Comparison of ENCODE assay signal across 8 cellular contexts in genomic region chr11:69640260-69640994, GRCh38. TPM values are rescaled to one million over a fixed set of nuclear protein-coding genes. Genes with fewer than 3 reads are reported as not detected.
DNase-seq lines count a peak whose midpoint lies in the region; ATAC-seq and TF ChIP-seq lines count a peak whose summit lies in the region.

No MANE protein-coding gene starts in this region.

- peak overlapping the region; percentile 96 for H3K9ac ChIP-seq in GM23248

- TF ChIP-seq CTCF in gastroesophageal sphincter (IDR thresholded peaks at IDR 0.05) = no peak
- TF ChIP-seq CTCF in prostate gland (IDR thresholded peaks at IDR 0.05) = no peak

- no peak for TF ChIP-seq POLR2A in gastroesophageal sphincter (IDR thresholded peaks at IDR 0.05)
- no peak for TF ChIP-seq POLR2A in prostate gland (IDR thresholded peaks at IDR 0.05)

- H3K9me3 ChIP-seq in GM23248 (ENCODE audit: low read depth) (no peaks in the 10 kb centered on the region), T-helper 17 cell (ENCODE audit: control insufficient read depth, low read length, poor library complexity, severe bottlenecking) (no peaks in the 10 kb centered on the region), gastroesophageal sphincter (no peaks in the 10 kb centered on the region), prostate gland (no peaks in the 10 kb centered on the region)

- peaks cover 4% of the 10 kb centered on the region for H3K36me3 Mint-ChIP-seq in T-helper 17 cell (ENCODE audit: low read depth)

- H3K4me3 ChIP-seq in GM23248 (peak overlapping the region; percentile 85), gastroesophageal sphincter (peak overlapping the region; percentile 59 to 63), prostate gland (peak overlapping the region; percentile 87 to 99)

- peaks cover 9% of the 10 kb centered on the region; the same call in 1 of the 2 replicates for H3K36me3 ChIP-seq in GM23248 (ENCODE audit: low read depth)
- peaks cover 0 to 10% of the 10 kb centered on the region in 2 donors for H3K36me3 ChIP-seq in gastroesophageal sphincter
- H3K36me3 ChIP-seq in prostate gland = no peaks in the 10 kb centered on the region

- peak overlapping the region; percentile 100 for H3K4me2 ChIP-seq in GM23248 (ENCODE audit: unreplicated experiment)

- H4K20me1 ChIP-seq in GM23248 (ENCODE audit: insufficient read depth) = no peaks in the 10 kb centered on the region

- H2AFZ ChIP-seq in GM23248 = peak overlapping the region; percentile 68

- ATAC-seq in T-helper 17 cell (no peak), gastroesophageal sphincter (no peak), HG02798 (IDR thresholded peaks at IDR 0.05; ENCODE audit: poor library complexity, unreplicated experiment) (no peak)

- no peaks in the 10 kb centered on the region for H3K9me2 ChIP-seq in GM23248 (ENCODE audit: insufficient read depth)

- intact Hi-C loops in prostate gland (cut with DNase I) = loop anchor here (5.0 to 10.0 kb wide), 4 partner anchors 513 to 806 kb away; partner anchors contain the start of gene MRGPRF

- peaks cover 37% of the 10 kb centered on the region for H3K27me3 Mint-ChIP-seq in T-helper 17 cell

- no peak overlapping the region for H3K27ac Mint-ChIP-seq in T-helper 17 cell

- H3K4me3 Mint-ChIP-seq in T-helper 17 cell = peak overlapping the region; percentile 92

- no peaks in the 10 kb centered on the region for H3K27me3 ChIP-seq in GM23248 (replicated peaks; ENCODE audit: insufficient read depth)
- H3K27me3 ChIP-seq in gastroesophageal sphincter = peaks cover 72% of the 10 kb centered on the region
- no peaks in the 10 kb centered on the region for H3K27me3 ChIP-seq in prostate gland (replicated peaks; ENCODE audit: insufficient read depth)

- DNase-seq in GM23248 = peak; percentile 78
- DNase-seq in T-helper 17 cell = no peak
- no peak for DNase-seq in prostate gland (ENCODE audit: low spot score)
- DNase-seq in NCI-H510A (lab: John Stamatoyannopoulos, UW) = no peak
- DNase-seq in NCI-H2171 (lab: John Stamatoyannopoulos, UW) = no peak
- no peak for DNase-seq in DMS79 treated with DMSO at 0.1 percent for 48 hours (lab: John Stamatoyannopoulos, UW)

- 2% methylated on average over 41 to 43 of the region's 43 CpGs for WGBS in GM23248 (ENCODE audit: low coverage in 1 of 2, low lambda C conversion rate in 2 of 2, missing lambda C conversion rate in 2 of 2), 2 experiments
- 5 to 7% methylated on average over 11 to 16 of the region's 43 CpGs for WGBS in gastroesophageal sphincter (ENCODE audit: low coverage in 1 of 2), 2 donors
- 3% methylated on average over 35 of the region's 43 CpGs for WGBS in prostate gland

- peaks cover 20% of the 10 kb centered on the region for H3F3A ChIP-seq in GM23248 (ENCODE audit: insufficient read depth)

- peaks cover 59% of the 10 kb centered on the region for H3K79me2 ChIP-seq in GM23248 (ENCODE audit: insufficient read depth)

- in situ Hi-C loops in GM23248 (cut with MboI) = no loop called here

- H3K4me1 Mint-ChIP-seq in T-helper 17 cell = peaks cover 28% of the 10 kb centered on the region

- TF ChIP-seq EP300 in gastroesophageal sphincter (IDR thresholded peaks at IDR 0.05) = no peak

- H3K4me1 ChIP-seq in GM23248 (ENCODE audit: insufficient read depth) (peaks cover 18% of the 10 kb centered on the region; the same call in 1 of the 2 replicates), gastroesophageal sphincter (peaks cover 0 to 96% (median 61%) of the 10 kb centered on the region in 3 donors), prostate gland (replicated peaks) (peaks cover 41% of the 10 kb centered on the region)

- peak overlapping the region; percentile 97 for H3K27ac ChIP-seq in GM23248
- H3K27ac ChIP-seq in gastroesophageal sphincter = peak overlapping the region in 3 of 4 donors; percentile 89 to 96 (median 93)
- peak overlapping the region; percentile 91 to 93 for H3K27ac ChIP-seq in prostate gland

RNA-seq across cellular contexts. Expression of gene CCND1, which starts 0.5 kb away (rescaled TPM):
- 684 and 695 TPM in 2 replicates for total RNA-seq in GM23248 (2014; rRNA removed; shearing (Covaris generic))
- 1,097 and 1,184 TPM in 2 replicates for polyA plus RNA-seq in GM23248 (2016; fragmentation: Nextera tagmentation; extraction: Ambion mirVana)
- total RNA-seq in T-helper 17 cell (1 to 10 TPM; 1.1 to 3.9 TPM), gastroesophageal sphincter (100 to 1,000 TPM in 1 of 4 donors, 10 to 100 TPM in 3; 24.1 to 110 (median 51.9) TPM), prostate gland (100 to 1,000 TPM in 1 of 2 donors, 10 to 100 TPM in 1; 69.2 to 188 TPM)

RNA-seq across cellular contexts. Expression of gene LTO1, which starts 34.7 kb away (rescaled TPM):
- 20.6 and 37.3 TPM in 2 replicates for total RNA-seq in GM23248 (2014; rRNA removed; shearing (Covaris generic))
- 25.5 and 26.2 TPM in 2 replicates for polyA plus RNA-seq in GM23248 (2016; fragmentation: Nextera tagmentation; extraction: Ambion mirVana)
- total RNA-seq in T-helper 17 cell = 10 to 100 TPM; 33.4 to 43.2 TPM
- total RNA-seq in gastroesophageal sphincter = 10 to 100 TPM; 13.7 to 34.4 (median 18.0) TPM
- total RNA-seq in prostate gland = 10 to 100 TPM; 14.9 to 39.5 TPM

Comparison
In these comparisons a context has a peak if more than half of its experiments do, and no peak if none do; other contexts are left out.
1. RNA of gene CCND1, which starts 0.5 kb away (total RNA-seq): 684 to 695 TPM in GM23248, 69.2 to 188 TPM in prostate gland and 24.1 to 110 TPM in gastroesophageal sphincter; 1.1 to 3.9 TPM in T-helper 17 cell; every median in the first group is over 4 times any median in the second.
2. Peak in every context shown above with its lines, with median percentiles within 50 percentile points of each other: H3K27ac ChIP-seq and H3K4me3 ChIP-seq.